8 cellular contexts compared by ENCODE assay signal in genomic region chr10:69629897-69630650, GRCh38. TPM values are rescaled to one million over a fixed set of nuclear protein-coding genes. Genes with fewer than 3 reads are reported as not detected.
A peak's percentile ranks its signal among the peaks of the same experiment; 100 is the strongest.
DNase-seq lines count a peak whose midpoint lies in the region; ATAC-seq, FAIRE-seq and TF ChIP-seq lines count a peak whose summit lies in the region.

Gene FAM241B (plus strand): TSS chr10:69630247. CDS start chr10:69631744, 1,497 bp downstream.

- H3K4me3 ChIP-seq in epithelial cell of esophagus (ENCODE audit: low read length): peak within 1 kb of the TSS; percentile 47

- TF ChIP-seq CTCF in epithelial cell of esophagus (IDR thresholded peaks at IDR 0.05; ENCODE audit: insufficient read depth, low read depth, low read length, missing control alignments): peak; percentile 68

- peak within 1 kb of the TSS; percentile 47 to 88 (median 56) for H3K4me3 Mint-ChIP-seq in naive B cell

- peaks cover 0 to 4% of the 10 kb centered on the region in 2 donors for H3K36me3 Mint-ChIP-seq in naive B cell

- FAIRE-seq in GM19239 (lab: Jason Lieb, UNC): no peak

- H3K27ac Mint-ChIP-seq in naive B cell: peak within 1 kb of the TSS in 2 of 6 donors; percentile 14 to 47

- peak; percentile 47 to 60 for ATAC-seq in naive B cell (ENCODE audit: low read depth in 2 of 2)
- no peak for ATAC-seq in HG02970 (IDR thresholded peaks at IDR 0.05; ENCODE audit: low FRiP score, unreplicated experiment)

- peaks cover 0 to 20% (median 5%) of the 10 kb centered on the region in 7 donors for H3K9me3 Mint-ChIP-seq in naive B cell

- H3K27me3 Mint-ChIP-seq in naive B cell: peaks cover 23 to 59% (median 25%) of the 10 kb centered on the region in 3 donors

- peaks cover 0 to 6% (median 0%) of the 10 kb centered on the region in 3 donors for H3K4me1 Mint-ChIP-seq in naive B cell

- DNase-seq in A172 (ENCODE audit: low spot score) (peak; percentile 35), GM19239 (ENCODE audit: insufficient read length, low spot score) (peak; percentile 78), NCI-H2227 treated with DMSO at 0.1 percent for 48 hours (lab: John Stamatoyannopoulos, UW) (peak; percentile 34), epithelial cell of esophagus (ENCODE audit: low read depth) (peak; percentile 83), naive B cell (peak; percentile 15)
- DNase-seq in activated CD8-positive, alpha-beta memory T cell treated with anti-CD3 and anti-CD28 coated beads, Interleukin-2, amount 50 U/mL, for 4 hours: peak; percentile 70
- DNase-seq in stimulated activated CD8-positive, alpha-beta memory T cell treated with anti-CD3 and anti-CD28 coated beads, Interleukin-7, amount 100 ng/mL, for 48 hours (ENCODE audit: extremely low read depth in 1 of 2, low read depth in 1 of 2): peak; percentile 40 to 47

RNA-seq across cellular contexts. Expression of gene FAM241B, which starts in this region (rescaled TPM):
- total RNA-seq in A172 (2014; rRNA removed; shearing (Covaris generic)): 7.4 and 10.8 TPM in 2 replicates
- polyA plus RNA-seq in naive B cell (ENCODE audit: low read depth in 6 of 6): 1 to 10 TPM in 1 of 6 donors, under 1 TPM in 3, not detected in 2; 0.34 to 1.9 (median 0.54) TPM

Comparison
In these comparisons a context has a peak if more than half of its experiments do, and no peak if none do; other contexts are left out.
1. DNase-seq: peak in every context shown above with its lines; median percentile 83 in epithelial cell of esophagus; 78 in GM19239; 70 in activated CD8-positive, alpha-beta memory T cell treated with anti-CD3 and anti-CD28 coated beads, Interleukin-2, amount 50 U/mL, for 4 hours; 44 in stimulated activated CD8-positive, alpha-beta memory T cell treated with anti-CD3 and anti-CD28 coated beads, Interleukin-7, amount 100 ng/mL, for 48 hours; 35 in A172; 34 in NCI-H2227 treated with DMSO at 0.1 percent for 48 hours; 15 in naive B cell.